Comparison of ENCODE assay signal across 17 cellular contexts in genomic region chr17:64692187-64692586, GRCh38. TPM values are rescaled to one million over a fixed set of nuclear protein-coding genes. Genes with fewer than 3 reads are reported as not detected.
DNase-seq lines count a peak whose midpoint lies in the region; ATAC-seq, FAIRE-seq and TF ChIP-seq lines count a peak whose summit lies in the region.
"Had no signal": no experiment of that assay in that cellular context is flagged by ENCODE, and none has a peak within 500 bp of the region (broad histone marks: within the 10 kb centered on the region; RNA-seq: fewer than 3 reads in every experiment).

No MANE protein-coding gene starts in this region.

- H2AFZ ChIP-seq in endothelial cell of umbilical vein (ENCODE audit: low read depth, low read length) (no peak overlapping the region), GM23338 (no peak overlapping the region)
- H2AFZ ChIP-seq: GM23248 had no signal

- TF ChIP-seq CTCF in endothelial cell of umbilical vein (IDR thresholded peaks at IDR 0.05; ENCODE audit: extremely low read depth in 1 of 2, insufficient read depth in 1 of 2, low read depth in 1 of 2, low read length in 2 of 2) (no peak), GM23338 (conservative IDR thresholded peaks at IDR 0.05; ENCODE audit: low read depth in 2 of 2) (no peak)

- no peaks in the 10 kb centered on the region for H3K36me3 Mint-ChIP-seq in GM23338 (ENCODE audit: low read depth)
- H3K36me3 Mint-ChIP-seq: CD4-positive, CD25-positive, alpha-beta regulatory T cell; CD8-positive, alpha-beta T cell had no signal

- ATAC-seq in aorta (ENCODE audit: low FRiP score): peak; percentile 55
- no peak for ATAC-seq in HG02938 (IDR thresholded peaks at IDR 0.05; ENCODE audit: unreplicated experiment)
- no peak for ATAC-seq in GM23338
- ATAC-seq: CD8-positive, alpha-beta T cell; HCT116 had no signal

- TF ChIP-seq POLR2A in endothelial cell of umbilical vein (IDR thresholded peaks at IDR 0.05; ENCODE audit: low read depth, low read length): no peak

- H3K9me3 Mint-ChIP-seq in GM23338: no peaks in the 10 kb centered on the region
- H3K9me3 Mint-ChIP-seq: CD4-positive, CD25-positive, alpha-beta regulatory T cell; CD8-positive, alpha-beta T cell; H9 had no signal

- H3K4me1 ChIP-seq in endothelial cell of umbilical vein (ENCODE audit: control insufficient read depth, extremely low read depth, insufficient read depth, low read length): peaks cover 9% of the 10 kb centered on the region
- H3K4me1 ChIP-seq in aorta (ENCODE audit: control insufficient read depth in 1 of 2, insufficient read depth in 2 of 2, low read length in 2 of 2): no peaks in the 10 kb centered on the region
- H3K4me1 ChIP-seq in GM23338 (ENCODE audit: insufficient read depth): no peaks in the 10 kb centered on the region
- H3K4me1 ChIP-seq: Caco-2 had no signal

- H3K9me2 ChIP-seq in GM23338 (ENCODE audit: insufficient read depth): no peaks in the 10 kb centered on the region

- H3K4me3 ChIP-seq in endothelial cell of umbilical vein (replicated peaks in 1 of 3; ENCODE audit: insufficient read depth in 1 of 3, low read depth in 1 of 3, low read length in 3 of 3) (no peak overlapping the region), aorta (ENCODE audit: low read length in 2 of 2) (no peak overlapping the region), GM23338 (no peak overlapping the region)
- H3K4me3 ChIP-seq: GM23248 had no signal

- H3K9ac ChIP-seq in endothelial cell of umbilical vein (replicated peaks; ENCODE audit: extremely low read depth, insufficient read depth, low read length): no peak overlapping the region
- H3K9ac ChIP-seq: GM23248 had no signal

- no peaks in the 10 kb centered on the region for H3K4me1 Mint-ChIP-seq in GM23338
- H3K4me1 Mint-ChIP-seq: CD4-positive, CD25-positive, alpha-beta regulatory T cell; H9 had no signal

- H3K79me2 ChIP-seq in endothelial cell of umbilical vein (ENCODE audit: control insufficient read depth, insufficient read depth, low read length) (no peaks in the 10 kb centered on the region), GM23338 (replicated peaks; ENCODE audit: insufficient read depth) (no peaks in the 10 kb centered on the region)

- CTCF ChIA-PET in endothelial cell of umbilical vein (lab: Charles Lee): interaction anchor here (1.1 kb wide), 1 partner anchor 11 kb away, joined by 6 read pairs; no protein-coding TSS in a partner anchor

- H3K4me2 ChIP-seq in endothelial cell of umbilical vein (ENCODE audit: insufficient read depth, low read length) (no peak overlapping the region), GM23338 (no peak overlapping the region)

- no peaks in the 10 kb centered on the region for H3F3A ChIP-seq in GM23338 (replicated peaks; ENCODE audit: low read depth)

- 1 to 3% methylated on average over 3 of the region's 3 CpGs for WGBS in aorta, 2 donors

- FAIRE-seq in endothelial cell of umbilical vein (lab: Jason Lieb, UNC): peak; percentile 52
- FAIRE-seq: G401.6, GM12892 had no signal

- H3K9me3 ChIP-seq in endothelial cell of umbilical vein (replicated peaks; ENCODE audit: control insufficient read depth, insufficient read depth, low read length) (no peaks in the 10 kb centered on the region), aorta (ENCODE audit: control insufficient read depth, low read length) (no peaks in the 10 kb centered on the region)
- H3K9me3 ChIP-seq: Caco-2 had no signal

- no peak overlapping the region for H3K4me3 Mint-ChIP-seq in GM23338
- H3K4me3 Mint-ChIP-seq: CD4-positive, CD25-positive, alpha-beta regulatory T cell; CD8-positive, alpha-beta T cell; H9 had no signal

- intact Hi-C loops in endothelial cell of umbilical vein (cut with micrococcal nuclease): no loop called here
- intact Hi-C loops in aorta (cut with DNase I): no loop called here

- DNase-seq in endothelial cell of umbilical vein (ENCODE audit: low read depth, low spot score) (peak; percentile 44), fibroblast of peridontal ligament (ENCODE audit: extremely low read depth) (peak; percentile 79), aorta (no peak), GM23338 (ENCODE audit: low spot score) (no peak)
- no peak for DNase-seq in activated naive CD4-positive, alpha-beta T cell treated with anti-CD3 and anti-CD28 coated beads, Interleukin-2, amount 50 U/mL, for 16 hours
- DNase-seq: Caco-2; CD4-positive, CD25-positive, alpha-beta regulatory T cell; CD8-positive, alpha-beta T cell; DMS153; DND-41; GM23248; H9 had no signal

- POLR2A ChIA-PET in endothelial cell of umbilical vein (lab: Charles Lee): no interaction called here

- no TSS peak for BruUV-seq in endothelial cell of umbilical vein (replicated peaks; lab: Mats Ljungman, UMichigan)

- H3K27me3 Mint-ChIP-seq in GM23338 (ENCODE audit: insufficient read depth, low read depth, poor library complexity): peaks cover 5% of the 10 kb centered on the region

- H3K27ac Mint-ChIP-seq in GM23338: no peak overlapping the region
- H3K27ac Mint-ChIP-seq: CD4-positive, CD25-positive, alpha-beta regulatory T cell; CD8-positive, alpha-beta T cell; H9 had no signal

- no peak overlapping the region for H3K27ac ChIP-seq in endothelial cell of umbilical vein (ENCODE audit: insufficient read depth, low read depth, low read length)
- H3K27ac ChIP-seq in aorta (ENCODE audit: low read depth in 1 of 2, low read length in 2 of 2): no peak overlapping the region
- H3K27ac ChIP-seq in GM23338 (ENCODE audit: low read depth): no peak overlapping the region
- H3K27ac ChIP-seq: C4-2B, GM23248 had no signal

- dilution Hi-C loops in endothelial cell of umbilical vein (cut with MboI; ENCODE audit: extremely low pct_ligation_motif_present, low sequenced_read_pairs): no loop called here

- H3K36me3 ChIP-seq in endothelial cell of umbilical vein (ENCODE audit: control insufficient read depth in 2 of 2, extremely low read depth in 1 of 2, insufficient read depth in 2 of 2, low read length in 2 of 2) (no peaks in the 10 kb centered on the region), aorta (ENCODE audit: control insufficient read depth in 1 of 2, insufficient read depth in 2 of 2, low read length in 1 of 2) (no peaks in the 10 kb centered on the region), GM23338 (ENCODE audit: insufficient read depth) (no peaks in the 10 kb centered on the region)

- H3K27me3 ChIP-seq in endothelial cell of umbilical vein (ENCODE audit: control insufficient read depth in 2 of 2, insufficient read depth in 2 of 2, low read length in 2 of 2): no peaks in the 10 kb centered on the region
- no peaks in the 10 kb centered on the region for H3K27me3 ChIP-seq in aorta (ENCODE audit: control insufficient read depth in 1 of 2, insufficient read depth in 2 of 2, low read length in 1 of 2)
- H3K27me3 ChIP-seq in GM23338 (ENCODE audit: insufficient read depth): no peaks in the 10 kb centered on the region

- H3K9me1 ChIP-seq in endothelial cell of umbilical vein (replicated peaks; ENCODE audit: control insufficient read depth, extremely low read depth, insufficient read depth, low read length): no peaks in the 10 kb centered on the region

- H4K20me1 ChIP-seq in endothelial cell of umbilical vein (replicated peaks; ENCODE audit: control insufficient read depth, extremely low read depth, insufficient read depth, low read length) (no peaks in the 10 kb centered on the region), GM23338 (replicated peaks; ENCODE audit: insufficient read depth) (no peaks in the 10 kb centered on the region)

TF ChIP-seq in endothelial cell of umbilical vein, 7 proteins besides CTCF, POLR2A, EP300 and RAD21:
- TF ChIP-seq MYC (IDR thresholded peaks at IDR 0.05; ENCODE audit: low read depth, low read length): no peak
- TF ChIP-seq JUN (IDR thresholded peaks at IDR 0.05; ENCODE audit: borderline replicate concordance, insufficient read depth, insufficient read length, low read depth): no peak
- TF ChIP-seq POLR2AphosphoS5 (IDR thresholded peaks at IDR 0.05; ENCODE audit: insufficient read depth, low read depth, low read length): no peak
- no peak for TF ChIP-seq MAX (IDR thresholded peaks at IDR 0.05; ENCODE audit: insufficient read depth, insufficient read length)
- TF ChIP-seq FOS (IDR thresholded peaks at IDR 0.05; ENCODE audit: borderline replicate concordance, insufficient read depth, low read length): no peak
- no peak for TF ChIP-seq GATA2 (IDR thresholded peaks at IDR 0.05; ENCODE audit: insufficient read depth, insufficient read length, low read depth, low read length)
- TF ChIP-seq EZH2 (IDR thresholded peaks at IDR 0.05; ENCODE audit: borderline replicate concordance, low read depth, low read length, severe bottlenecking): no peak

RNA-seq across cellular contexts. Expression of gene SMURF2, which starts 30.1 kb away (rescaled TPM):
- total RNA-seq in endothelial cell of umbilical vein: 105 and 108 TPM in 2 replicates
- polyA plus RNA-seq in endothelial cell of umbilical vein: 23.8 and 32.9 TPM in 2 replicates
- 39.6 and 40.3 TPM in 2 replicates for polyA plus RNA-seq in endothelial cell of umbilical vein (2011; cell fraction: cytosol; rRNA removed)
- 103 and 124 TPM in 2 replicates for polyA plus RNA-seq in endothelial cell of umbilical vein (2011; cell fraction: nucleus; rRNA removed)
- polyA plus RNA-seq in endothelial cell of umbilical vein (2012): 124 and 143 TPM in 2 replicates
- polyA minus RNA-seq in endothelial cell of umbilical vein: 143 and 160 TPM in 2 replicates
- 9.0 TPM for polyA minus RNA-seq in endothelial cell of umbilical vein (2011; cell fraction: cytosol; rRNA and poly(A)+ RNA removed)
- polyA minus RNA-seq in endothelial cell of umbilical vein (2011; cell fraction: nucleus; rRNA and poly(A)+ RNA removed): 144 and 211 TPM in 2 replicates
- total RNA-seq in aorta: 10 to 100 TPM; 36.3 to 62.1 TPM
- 10 to 100 TPM; 11.3 to 12.5 TPM for polyA plus RNA-seq in aorta
- total RNA-seq in GM23338 (2014; rRNA removed; shearing (Covaris generic)): 29.6 and 38.1 TPM in 2 replicates
- 9.4 and 12.1 TPM in 2 replicates for polyA plus RNA-seq in GM23338 (2016; fragmentation: Nextera tagmentation; extraction: Ambion mirVana)

Comparison
In these comparisons a context has a peak if more than half of its experiments do, and no peak if none do; other contexts are left out.
1. DNase-seq: peak in endothelial cell of umbilical vein (single experiment) and fibroblast of peridontal ligament (single experiment); none in aorta (0 of 2), GM23338 (single experiment) and activated naive CD4-positive, alpha-beta T cell treated with anti-CD3 and anti-CD28 coated beads, Interleukin-2, amount 50 U/mL, for 16 hours (single experiment).